Comparison of ENCODE assay signal across 11 cellular contexts in the genomic region with DNA sequence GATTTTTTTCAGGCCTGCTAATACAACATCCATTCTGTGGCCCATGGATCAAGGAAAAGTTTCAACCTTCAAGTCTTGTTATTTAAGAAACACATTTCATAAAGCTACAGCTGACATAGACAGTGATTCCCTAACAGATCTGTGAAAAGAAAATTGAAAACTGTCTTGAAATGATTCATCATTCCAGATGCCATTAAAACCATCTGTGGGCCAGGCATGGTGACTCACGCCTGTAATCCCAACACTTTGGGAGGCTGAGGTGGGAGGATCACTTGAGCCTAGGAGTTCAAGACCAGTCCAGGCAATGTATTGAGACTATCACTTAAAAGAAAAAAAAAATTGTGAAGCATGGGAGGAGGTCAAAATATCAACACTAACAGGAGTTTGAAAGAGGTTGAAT. TPM values are rescaled to one million over a fixed set of nuclear protein-coding genes. Genes with fewer than 3 reads are reported as not detected.
DNase-seq lines count a peak whose midpoint lies in the region; ATAC-seq and TF ChIP-seq lines count a peak whose summit lies in the region.
"Had no signal": no experiment of that assay in that cellular context is flagged by ENCODE, and none has a peak within 500 bp of the region (broad histone marks: within the 10 kb centered on the region; RNA-seq: fewer than 3 reads in every experiment).

No MANE protein-coding gene starts in this region.

- POLR2A ChIA-PET in HEK293 (lab: Yijun Ruan, JAX), result no interaction called here

- H3K27ac ChIP-seq in C4-2B (peak overlapping the region; percentile 51), HEK293 (ENCODE audit: extremely low read depth, low read depth, low read length) (no peak overlapping the region), left ventricle myocardium inferior (replicated peaks) (no peak overlapping the region), right atrium auricular region (no peak overlapping the region)
- H3K27ac ChIP-seq: vagina had no signal

- CTCF ChIA-PET in HEK293 (lab: Yijun Ruan, JAX), result interaction anchor here (0.6 to 3.4 kb wide), 3 partner anchors 13 to 46 kb away, joined by 3 to 19 read pairs (median 4); no protein-coding TSS in a partner anchor

- DNase-seq in kidney tubule cell (ENCODE audit: low spot score), result peak; percentile 60
- DNase-seq in GF-D8 (lab: John Stamatoyannopoulos, UW), result no peak
- no peak for DNase-seq in left ventricle myocardium inferior
- DNase-seq in right atrium auricular region (ENCODE audit: low spot score), result no peak
- DNase-seq in T-helper 9 cell, result no peak
- DNase-seq: activated gamma-delta T cell treated with Interleukin-2 at 50 U/mL for 16 hours, NCI-H1092 had no signal

- H3K36me3 Mint-ChIP-seq in activated T-helper 17 cell treated with anti-CD3 and anti-CD28 coated beads, Interleukin-2, amount 50 U/mL, for 72 hours (ENCODE audit: low read depth), result peaks cover 40% of the 10 kb centered on the region

- peak; percentile 22 for ATAC-seq in activated T-helper 17 cell treated with anti-CD3 and anti-CD28 coated beads, Interleukin-2, amount 50 U/mL, for 72 hours (replicated peaks)

- intact Hi-C loops in left ventricle myocardium inferior (cut with micrococcal nuclease), result no loop called here

- peaks cover 23% of the 10 kb centered on the region for H3K4me1 ChIP-seq in HEK293 (ENCODE audit: control insufficient read depth, insufficient read depth, low read length)
- peaks cover 51% of the 10 kb centered on the region for H3K4me1 ChIP-seq in left ventricle myocardium inferior
- peaks cover 0 to 47% of the 10 kb centered on the region in 2 donors for H3K4me1 ChIP-seq in right atrium auricular region

- TF ChIP-seq CTCF in C4-2B (conservative IDR thresholded peaks at IDR 0.05) (no peak), HEK293 (tag by site-specific recombination; IDR thresholded peaks at IDR 0.05) (no peak), left ventricle myocardium inferior (IDR thresholded peaks at IDR 0.05; ENCODE audit: borderline replicate concordance) (no peak), right atrium auricular region (IDR thresholded peaks at IDR 0.05) (no peak)

- H3K36me3 ChIP-seq in HEK293 (ENCODE audit: control insufficient read depth in 2 of 2, insufficient read depth in 1 of 2, low read length in 2 of 2) (peaks cover 0 to under 1% of the 10 kb centered on the region in 2 experiments; a peak in 2 of 3 replicates), left ventricle myocardium inferior (no peaks in the 10 kb centered on the region), right atrium auricular region (no peaks in the 10 kb centered on the region)
- H3K36me3 ChIP-seq: vagina had no signal

- H3K27ac Mint-ChIP-seq in activated T-helper 17 cell treated with anti-CD3 and anti-CD28 coated beads, Interleukin-2, amount 50 U/mL, for 72 hours, result peak overlapping the region; percentile 28

- H3K27me3 Mint-ChIP-seq in activated T-helper 17 cell treated with anti-CD3 and anti-CD28 coated beads, Interleukin-2, amount 50 U/mL, for 72 hours, result no peaks in the 10 kb centered on the region

- no peaks in the 10 kb centered on the region for H3K27me3 ChIP-seq in left ventricle myocardium inferior (ENCODE audit: low read depth)
- no peaks in the 10 kb centered on the region for H3K27me3 ChIP-seq in right atrium auricular region
- H3K27me3 ChIP-seq: vagina had no signal

- H3K4me3 Mint-ChIP-seq in activated T-helper 17 cell treated with anti-CD3 and anti-CD28 coated beads, Interleukin-2, amount 50 U/mL, for 72 hours, result peak overlapping the region; percentile 42

- H3K4me3 ChIP-seq in HEK293 (ENCODE audit: low read depth, low read length) (no peak overlapping the region), left ventricle myocardium inferior (no peak overlapping the region), right atrium auricular region (no peak overlapping the region)
- H3K4me3 ChIP-seq: vagina had no signal

- H3K4me1 Mint-ChIP-seq in activated T-helper 17 cell treated with anti-CD3 and anti-CD28 coated beads, Interleukin-2, amount 50 U/mL, for 72 hours, result peaks cover 37% of the 10 kb centered on the region

- H3K9me3 ChIP-seq in HEK293 (ENCODE audit: control insufficient read depth, insufficient read depth, low read depth, low read length) (no peaks in the 10 kb centered on the region), left ventricle myocardium inferior (replicated peaks) (no peaks in the 10 kb centered on the region), right atrium auricular region (no peaks in the 10 kb centered on the region)
- H3K9me3 ChIP-seq: vagina had no signal

- no peaks in the 10 kb centered on the region for H3K9me3 Mint-ChIP-seq in activated T-helper 17 cell treated with anti-CD3 and anti-CD28 coated beads, Interleukin-2, amount 50 U/mL, for 72 hours

TF ChIP-seq in HEK293, 187 proteins besides CTCF, POLR2A, EP300 and RAD21 (continues in another document):
- TF ChIP-seq ZNF670 (tag by site-specific recombination; IDR thresholded peaks at IDR 0.05; ENCODE audit: low read depth) (no peak), ZFHX2 (tag by site-specific recombination; conservative IDR thresholded peaks at IDR 0.05) (peak; percentile 53), EGR2 (tag by site-specific recombination; IDR thresholded peaks at IDR 0.05; ENCODE audit: low read depth) (peak; percentile 54), PRDM1 (tag by site-specific recombination; IDR thresholded peaks at IDR 0.05) (peak; percentile 70), ZNF623 (tag by site-specific recombination; IDR thresholded peaks at IDR 0.05) (peak; percentile 8; the same call in 1 of the 2 replicates), ZNF837 (tag by site-specific recombination; IDR thresholded peaks at IDR 0.05) (no peak), ZNF830 (tag by site-specific recombination; IDR thresholded peaks at IDR 0.05; ENCODE audit: low read depth) (no peak), TSHZ1 (tag by site-specific recombination; IDR thresholded peaks at IDR 0.05; ENCODE audit: borderline replicate concordance) (no peak), WT1 (tag by site-specific recombination; IDR thresholded peaks at IDR 0.05) (peak; percentile 62; the same call in 1 of the 2 replicates), ZBTB17 (tag by site-specific recombination; IDR thresholded peaks at IDR 0.05) (peak; percentile 44; the same call in 1 of the 2 replicates), ZNF133 (tag by site-specific recombination; IDR thresholded peaks at IDR 0.05) (no peak), ZNF302 (tag by site-specific recombination; IDR thresholded peaks at IDR 0.05; ENCODE audit: low read depth) (no peak), KLF16 (tag by site-specific recombination; IDR thresholded peaks at IDR 0.05) (no peak), SP7 (tag by site-specific recombination; IDR thresholded peaks at IDR 0.05) (peak; percentile 55)
- TF ChIP-seq, protein P1, sequence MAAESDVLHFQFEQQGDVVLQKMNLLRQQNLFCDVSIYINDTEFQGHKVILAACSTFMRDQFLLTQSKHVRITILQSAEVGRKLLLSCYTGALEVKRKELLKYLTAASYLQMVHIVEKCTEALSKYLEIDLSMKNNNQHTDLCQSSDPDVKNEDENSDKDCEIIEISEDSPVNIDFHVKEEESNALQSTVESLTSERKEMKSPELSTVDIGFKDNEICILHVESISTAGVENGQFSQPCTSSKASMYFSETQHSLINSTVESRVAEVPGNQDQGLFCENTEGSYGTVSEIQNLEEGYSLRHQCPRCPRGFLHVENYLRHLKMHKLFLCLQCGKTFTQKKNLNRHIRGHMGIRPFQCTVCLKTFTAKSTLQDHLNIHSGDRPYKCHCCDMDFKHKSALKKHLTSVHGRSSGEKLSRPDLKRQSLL (tag by site-specific recombination; IDR thresholded peaks at IDR 0.05), result no peak

RNA-seq across cellular contexts. Expression of gene RAPGEF6, which starts 6.0 kb away (rescaled TPM):
- total RNA-seq in activated T-helper 17 cell treated with anti-CD3 and anti-CD28 coated beads, Interleukin-2, amount 50 U/mL, for 72 hours, result 10 to 100 TPM; 50.6 to 57.6 TPM
- total RNA-seq in left ventricle myocardium inferior (9.6 TPM), right atrium auricular region (10 to 100 TPM; 10.0 to 14.0 TPM)
